Comparison of ENCODE assay signal across 8 cellular contexts in genomic region chr19:17829855-17830566, GRCh38. TPM values are rescaled to one million over a fixed set of nuclear protein-coding genes. Genes with fewer than 3 reads are reported as not detected.
DNase-seq lines count a peak whose midpoint lies in the region; ATAC-seq and TF ChIP-seq lines count a peak whose summit lies in the region.

No MANE protein-coding gene starts in this region.

- peaks cover 42% of the 10 kb centered on the region for H3K36me3 ChIP-seq in CD8-positive, alpha-beta memory T cell (ENCODE audit: insufficient read depth, low read length)

- H3K4me1 ChIP-seq in CD8-positive, alpha-beta memory T cell (ENCODE audit: insufficient read depth, low read length) = no peaks in the 10 kb centered on the region

- no peak overlapping the region for H3K27ac ChIP-seq in CD8-positive, alpha-beta memory T cell (ENCODE audit: low read depth, low read length)

- peak; percentile 66 for DNase-seq in DMS 273 treated with DMSO at 0.1 percent for 48 hours (lab: John Stamatoyannopoulos, UW)
- DNase-seq in NCI-H1930 (lab: John Stamatoyannopoulos, UW) = peak; percentile 14 to 34
- peak; percentile 83 for DNase-seq in cerebellum (ENCODE audit: low spot score)
- DNase-seq in CD8-positive, alpha-beta memory T cell = no peak
- DNase-seq in stimulated activated naive CD4-positive, alpha-beta T cell treated with Interleukin-2 at 50 U/mL for 16 hours (lab: John Stamatoyannopoulos, UW) = no peak
- DNase-seq in mesenteric fat pad (ENCODE audit: low spot score) = no peak

- CTCF ChIA-PET in CD8-positive, alpha-beta memory T cell (lab: Charles Lee) = no interaction called here

- peak overlapping the region in 2 of 3 experiments; percentile 65 to 89 for H3K27ac Mint-ChIP-seq in nephron
- peak overlapping the region in 2 of 8 donors; percentile 35 to 47 for H3K27ac Mint-ChIP-seq in CD8-positive, alpha-beta memory T cell

- no peaks in the 10 kb centered on the region for H3K4me1 Mint-ChIP-seq in nephron
- H3K4me1 Mint-ChIP-seq in CD8-positive, alpha-beta memory T cell = peaks cover 0 to 7% (median 0%) of the 10 kb centered on the region in 3 donors

- no peak for ATAC-seq in activated CD4-positive, CD25-positive, alpha-beta regulatory T cell treated with anti-CD3 and anti-CD28 coated beads, Interleukin-2, amount 50 U/mL, for 24 hours

- H3K4me3 ChIP-seq in CD8-positive, alpha-beta memory T cell (ENCODE audit: low read length) = no peak overlapping the region

- peak overlapping the region; percentile 82 to 88 (median 86) for H3K4me3 Mint-ChIP-seq in nephron
- H3K4me3 Mint-ChIP-seq in CD8-positive, alpha-beta memory T cell = no peak overlapping the region

- no peaks in the 10 kb centered on the region for H3K36me3 Mint-ChIP-seq in nephron (ENCODE audit: low read depth)
- peaks cover 4 to 71% (median 10%) of the 10 kb centered on the region in 3 donors for H3K36me3 Mint-ChIP-seq in CD8-positive, alpha-beta memory T cell

- H3K9me3 Mint-ChIP-seq in nephron = no peaks in the 10 kb centered on the region
- no peaks in the 10 kb centered on the region for H3K9me3 Mint-ChIP-seq in CD8-positive, alpha-beta memory T cell

- no peaks in the 10 kb centered on the region for H3K9me3 ChIP-seq in CD8-positive, alpha-beta memory T cell (ENCODE audit: low read length)

- H3K27me3 Mint-ChIP-seq in nephron (ENCODE audit: low read depth) = peaks cover 23% of the 10 kb centered on the region
- no peaks in the 10 kb centered on the region for H3K27me3 Mint-ChIP-seq in CD8-positive, alpha-beta memory T cell

- no peak for TF ChIP-seq CTCF in nephron (IDR thresholded peaks at IDR 0.05; ENCODE audit: unreplicated experiment in 3 of 3)

- no peaks in the 10 kb centered on the region for H3K27me3 ChIP-seq in CD8-positive, alpha-beta memory T cell (ENCODE audit: insufficient read depth, low read length, poor library complexity, severe bottlenecking)

- POLR2A ChIA-PET in CD8-positive, alpha-beta memory T cell (lab: Charles Lee) = no interaction called here

RNA-seq across cellular contexts. Expression of gene INSL3, which starts 8.7 kb away (rescaled TPM):
- not detected for total RNA-seq in cerebellum
- total RNA-seq in CD8-positive, alpha-beta memory T cell = 1 to 10 TPM; 1.8 to 2.9 TPM
- polyA plus RNA-seq in CD8-positive, alpha-beta memory T cell = 2.6 TPM
- total RNA-seq in mesenteric fat pad = 0.61 TPM

RNA-seq across cellular contexts. Expression of gene JAK3, which starts 17.8 kb away (rescaled TPM):
- 2.6 TPM for total RNA-seq in cerebellum
- 100 to 1,000 TPM; 119 to 125 TPM for total RNA-seq in CD8-positive, alpha-beta memory T cell
- 84.0 TPM for polyA plus RNA-seq in CD8-positive, alpha-beta memory T cell
- 20.1 TPM for total RNA-seq in mesenteric fat pad

RNA-seq across cellular contexts. Expression of gene RPL18A, which starts 29.7 kb away (rescaled TPM):
- 486 TPM for total RNA-seq in cerebellum
- total RNA-seq in CD8-positive, alpha-beta memory T cell = 1,000 to 10,000 TPM; 3,114 to 3,151 TPM
- 3,296 TPM for polyA plus RNA-seq in CD8-positive, alpha-beta memory T cell
- total RNA-seq in mesenteric fat pad = 1,467 TPM

RNA-seq across cellular contexts. Expression of gene B3GNT3, which starts 35.1 kb away (rescaled TPM):
- total RNA-seq in cerebellum = not detected
- not detected for total RNA-seq in CD8-positive, alpha-beta memory T cell
- not detected for polyA plus RNA-seq in CD8-positive, alpha-beta memory T cell
- total RNA-seq in mesenteric fat pad = 0.32 TPM

RNA-seq across cellular contexts. Expression of gene SLC5A5, which starts 41.7 kb away (rescaled TPM):
- total RNA-seq in cerebellum (0.27 TPM), mesenteric fat pad (0.22 TPM)
- 1 to 10 TPM; 1.2 to 1.7 TPM for total RNA-seq in CD8-positive, alpha-beta memory T cell
- polyA plus RNA-seq in CD8-positive, alpha-beta memory T cell = 0.33 TPM

Comparison
In these comparisons a context has a peak if more than half of its experiments do, and no peak if none do; other contexts are left out.
1. DNase-seq: peak in DMS 273 treated with DMSO at 0.1 percent for 48 hours (single experiment), NCI-H1930 (2 of 2) and cerebellum (single experiment); none in CD8-positive, alpha-beta memory T cell (0 of 5), stimulated activated naive CD4-positive, alpha-beta T cell treated with Interleukin-2 at 50 U/mL for 16 hours (single experiment) and mesenteric fat pad (single experiment).
2. H3K4me3 Mint-ChIP-seq: peak in nephron (3 of 3); none in CD8-positive, alpha-beta memory T cell (0 of 7).